28 cellular contexts compared by ENCODE assay signal in genomic region chr3:50325497-50326181, GRCh38. TPM values are rescaled to one million over a fixed set of nuclear protein-coding genes. Genes with fewer than 3 reads are reported as not detected.
DNase-seq lines count a peak whose midpoint lies in the region; ATAC-seq, FAIRE-seq and TF ChIP-seq lines count a peak whose summit lies in the region.
"Had no signal": no experiment of that assay in that cellular context is flagged by ENCODE, and none has a peak within 500 bp of the region (broad histone marks: within the 10 kb centered on the region; RNA-seq: fewer than 3 reads in every experiment).

No MANE protein-coding gene starts in this region.

- H3K23ac ChIP-seq in H9 (ENCODE audit: insufficient read length, low read depth, low read length), result no peak overlapping the region

- no peaks in the 10 kb centered on the region for H4K20me1 ChIP-seq in H9 (ENCODE audit: control insufficient read depth, insufficient read depth, insufficient read length)

- no peak for DNase-seq in activated naive CD4-positive, alpha-beta T cell treated with anti-CD3 and anti-CD28 coated beads, Interleukin-2, amount 10 ng/mL, durations not matched to agents 7 days and 5 days
- DNase-seq in activated naive CD4-positive, alpha-beta T cell treated with anti-CD3 and anti-CD28 coated beads, Interleukin-2, amount 50 U/mL, for 72 hours (ENCODE audit: low spot score in 2 of 2), result no peak
- DNase-seq in H9 (no peak), spleen (peak; percentile 64), vagina (ENCODE audit: extremely low spot score in 2 of 2) (no peak), DMS 273 treated with DMSO at 0.1 percent for 48 hours (lab: John Stamatoyannopoulos, UW) (no peak), RCC 7860 (ENCODE audit: low spot score) (no peak)
- DNase-seq: activated CD8-positive, alpha-beta memory T cell treated with anti-CD3 and anti-CD28 coated beads, Interleukin-2, amount 50 U/mL, for 48 hours; activated naive CD4-positive, alpha-beta T cell treated with anti-CD3 and anti-CD28 coated beads, Interleukin-2, amount 50 U/mL, for 16 hours; body of pancreas; cortex of kidney; DMS79 treated with DMSO at 0.1 percent for 48 hours; foreskin keratinocyte; MM.1S; NCI-H1694 treated with DMSO at 0.1 percent for 48 hours; NCI-H2227 treated with DMSO at 0.1 percent for 48 hours; NCI-H82; PC-3; stimulated activated CD4-positive, alpha-beta T cell treated with anti-CD3 and anti-CD28 coated beads, Interleukin-2, amount 100 ng/mL, for 48 hours; T-helper 9 cell had no signal

- H3K36me3 Mint-ChIP-seq in activated naive CD4-positive, alpha-beta T cell treated with anti-CD3 and anti-CD28 coated beads, Interleukin-2, amount 10 ng/mL, durations not matched to agents 7 days and 5 days, result peaks cover 17% of the 10 kb centered on the region
- H3K36me3 Mint-ChIP-seq in activated naive CD4-positive, alpha-beta T cell treated with anti-CD3 and anti-CD28 coated beads, Interleukin-2, amount 50 U/mL, for 72 hours, result peaks cover 3 to 4% of the 10 kb centered on the region in 2 donors
- peaks cover 19 to 39% (median 22%) of the 10 kb centered on the region in 3 experiments for H3K36me3 Mint-ChIP-seq in H9 (ENCODE audit: insufficient read depth in 1 of 3, low read depth in 3 of 3)
- peaks cover 47% of the 10 kb centered on the region for H3K36me3 Mint-ChIP-seq in dendritic cell treated with granulocyte-macrophage colony-stimulating factor and Interleukin-4, amounts not matched to agents 40 ng/mL and 50 ng/mL, for 4 days (ENCODE audit: low read depth)
- H3K36me3 Mint-ChIP-seq: natural killer cell treated with Interleukin-12 subunit alpha and Interleukin-12 subunit beta and Interleukin-15 and Interleukin-18, amount 100 ng/mL, for 72 hours had no signal

- no peak overlapping the region for H2BK15ac ChIP-seq in H9 (ENCODE audit: low read depth, low read length)

- H4K8ac ChIP-seq in H9 (replicated peaks; ENCODE audit: insufficient read length, low read depth, low read length), result no peak overlapping the region

- H3K4me1 Mint-ChIP-seq in activated naive CD4-positive, alpha-beta T cell treated with anti-CD3 and anti-CD28 coated beads, Interleukin-2, amount 10 ng/mL, durations not matched to agents 7 days and 5 days, result peaks cover 30% of the 10 kb centered on the region
- H3K4me1 Mint-ChIP-seq in H9, result peaks cover 15 to 31% of the 10 kb centered on the region in 2 experiments
- peaks cover 70% of the 10 kb centered on the region for H3K4me1 Mint-ChIP-seq in dendritic cell treated with granulocyte-macrophage colony-stimulating factor and Interleukin-4, amounts not matched to agents 40 ng/mL and 50 ng/mL, for 4 days (ENCODE audit: low read depth)

- peaks cover 6% of the 10 kb centered on the region for H3K79me1 ChIP-seq in H9 (ENCODE audit: insufficient read depth, low read depth, low read length, poor library complexity, severe bottlenecking)

- H3K18ac ChIP-seq in H9 (ENCODE audit: insufficient read length, low read depth, low read length), result no peak overlapping the region

- peaks cover 4% of the 10 kb centered on the region; the same call in 1 of the 2 replicates for H3K79me2 ChIP-seq in H9 (ENCODE audit: insufficient read depth, low read length)

- CTCF ChIA-PET in activated naive CD4-positive, alpha-beta T cell treated with anti-CD3 and anti-CD28 coated beads, Interleukin-2, amount 10 ng/mL, durations not matched to agents 7 days and 5 days (lab: Charles Lee), result interaction anchor here (1.4 to 3.5 kb wide), 4 partner anchors 11 to 51 kb away, joined by 3 to 15 read pairs (median 14); partner anchors contain the start of genes CYB561D2 and NPRL2

- H3K27ac Mint-ChIP-seq in activated naive CD4-positive, alpha-beta T cell treated with anti-CD3 and anti-CD28 coated beads, Interleukin-2, amount 10 ng/mL, durations not matched to agents 7 days and 5 days, result no peak overlapping the region
- no peak overlapping the region for H3K27ac Mint-ChIP-seq in activated naive CD4-positive, alpha-beta T cell treated with anti-CD3 and anti-CD28 coated beads, Interleukin-2, amount 50 U/mL, for 72 hours
- no peak overlapping the region for H3K27ac Mint-ChIP-seq in H9
- peak overlapping the region; percentile 97 for H3K27ac Mint-ChIP-seq in dendritic cell treated with granulocyte-macrophage colony-stimulating factor and Interleukin-4, amounts not matched to agents 40 ng/mL and 50 ng/mL, for 4 days

- H3K4me1 ChIP-seq in H9 (ENCODE audit: insufficient read depth, low read length), result peaks cover 6% of the 10 kb centered on the region; the same call in 1 of the 2 replicates
- peaks cover 37 to 93% (median 74%) of the 10 kb centered on the region in 6 donors for H3K4me1 ChIP-seq in spleen
- peaks cover 36% of the 10 kb centered on the region for H3K4me1 ChIP-seq in vagina
- H3K4me1 ChIP-seq: foreskin keratinocyte had no signal

- H4K91ac ChIP-seq in H9 (ENCODE audit: insufficient read length, low read depth, low read length), result no peak overlapping the region

- TF ChIP-seq POLR2A in spleen (IDR thresholded peaks at IDR 0.05), result no peak
- no peak for TF ChIP-seq POLR2A in vagina (IDR thresholded peaks at IDR 0.05)

- no peak for FAIRE-seq in RCC 7860 (lab: Jason Lieb, UNC)

- peak overlapping the region; percentile 93 for H3K4me3 Mint-ChIP-seq in activated naive CD4-positive, alpha-beta T cell treated with anti-CD3 and anti-CD28 coated beads, Interleukin-2, amount 10 ng/mL, durations not matched to agents 7 days and 5 days
- H3K4me3 Mint-ChIP-seq in H9, result peak overlapping the region; percentile 88 to 96; a peak in 2 of 5 replicates
- H3K4me3 Mint-ChIP-seq in dendritic cell treated with granulocyte-macrophage colony-stimulating factor and Interleukin-4, amounts not matched to agents 40 ng/mL and 50 ng/mL, for 4 days, result no peak overlapping the region
- H3K4me3 Mint-ChIP-seq: natural killer cell treated with Interleukin-12 subunit alpha and Interleukin-12 subunit beta and Interleukin-15 and Interleukin-18, amount 100 ng/mL, for 72 hours had no signal

- no peak for TF ChIP-seq CTCF in H9 (conservative IDR thresholded peaks at IDR 0.05)
- TF ChIP-seq CTCF in spleen (IDR thresholded peaks at IDR 0.05 in 8 of 11, conservative IDR thresholded peaks at IDR 0.05 in 3 of 11), result no peak
- no peak for TF ChIP-seq CTCF in vagina (IDR thresholded peaks at IDR 0.05)

- H3K27ac ChIP-seq in H9 (ENCODE audit: insufficient read length, low read depth, low read length), result no peak overlapping the region
- H3K27ac ChIP-seq in spleen, result peak overlapping the region in 7 of 8 donors; percentile 22 to 96 (median 93)
- no peak overlapping the region for H3K27ac ChIP-seq in vagina
- H3K27ac ChIP-seq: foreskin keratinocyte, SJSA1 had no signal

- no peak overlapping the region for H2BK20ac ChIP-seq in H9 (ENCODE audit: low read depth, low read length, poor library complexity, severe bottlenecking)

- no peak overlapping the region for H2AFZ ChIP-seq in H9 (ENCODE audit: low read length)

- H3K9me3 ChIP-seq in H9 (ENCODE audit: control insufficient read depth, low read depth, low read length) (no peaks in the 10 kb centered on the region), spleen (no peaks in the 10 kb centered on the region), vagina (no peaks in the 10 kb centered on the region)
- H3K9me3 ChIP-seq: body of pancreas, SJSA1 had no signal

- no peak overlapping the region for H2BK5ac ChIP-seq in H9 (ENCODE audit: insufficient read length, low read length)

- H3K27me3 ChIP-seq in H9 (ENCODE audit: insufficient read depth, low read length), result no peaks in the 10 kb centered on the region
- H3K27me3 ChIP-seq in spleen (replicated peaks in 1 of 7), result no peaks in the 10 kb centered on the region
- H3K27me3 ChIP-seq in vagina, result no peaks in the 10 kb centered on the region
- H3K27me3 ChIP-seq: body of pancreas, foreskin keratinocyte, SJSA1 had no signal

- WGBS in H9 (ENCODE audit: extremely low coverage, insufficient read length, low lambda C conversion rate), result no CpG with 5 or more reads among the region's 11 CpGs
- 78 to 89% (median 82%) methylated on average over 11 of the region's 11 CpGs for WGBS in spleen, 5 donors

- H3K56ac ChIP-seq in H9 (ENCODE audit: insufficient read length, low read depth, low read length), result no peak overlapping the region

- H3K27me3 Mint-ChIP-seq in activated naive CD4-positive, alpha-beta T cell treated with anti-CD3 and anti-CD28 coated beads, Interleukin-2, amount 10 ng/mL, durations not matched to agents 7 days and 5 days, result no peaks in the 10 kb centered on the region
- H3K27me3 Mint-ChIP-seq in H9 (ENCODE audit: low read depth), result no peaks in the 10 kb centered on the region; the same call in 1 of the 2 replicates
- H3K27me3 Mint-ChIP-seq in dendritic cell treated with granulocyte-macrophage colony-stimulating factor and Interleukin-4, amounts not matched to agents 40 ng/mL and 50 ng/mL, for 4 days, result no peaks in the 10 kb centered on the region
- H3K27me3 Mint-ChIP-seq: natural killer cell treated with Interleukin-12 subunit alpha and Interleukin-12 subunit beta and Interleukin-15 and Interleukin-18, amount 100 ng/mL, for 72 hours; progenitor cell of endocrine pancreas had no signal

- no peak overlapping the region for H3K4ac ChIP-seq in H9 (ENCODE audit: low read depth, low read length)

- H3K9me3 Mint-ChIP-seq in activated naive CD4-positive, alpha-beta T cell treated with anti-CD3 and anti-CD28 coated beads, Interleukin-2, amount 10 ng/mL, durations not matched to agents 7 days and 5 days, result no peaks in the 10 kb centered on the region
- H3K9me3 Mint-ChIP-seq in activated naive CD4-positive, alpha-beta T cell treated with anti-CD3 and anti-CD28 coated beads, Interleukin-2, amount 50 U/mL, for 72 hours, result no peaks in the 10 kb centered on the region
- no peaks in the 10 kb centered on the region for H3K9me3 Mint-ChIP-seq in H9
- H3K9me3 Mint-ChIP-seq in dendritic cell treated with granulocyte-macrophage colony-stimulating factor and Interleukin-4, amounts not matched to agents 40 ng/mL and 50 ng/mL, for 4 days, result no peaks in the 10 kb centered on the region
- H3K9me3 Mint-ChIP-seq: natural killer cell treated with Interleukin-12 subunit alpha and Interleukin-12 subunit beta and Interleukin-15 and Interleukin-18, amount 100 ng/mL, for 72 hours had no signal

- H2BK12ac ChIP-seq in H9 (ENCODE audit: insufficient read length, low read depth, low read length), result no peak overlapping the region

- H4K5ac ChIP-seq in H9 (ENCODE audit: insufficient read length, low read depth, low read length), result no peak overlapping the region

- H2BK120ac ChIP-seq in H9 (ENCODE audit: low read depth, low read length, poor library complexity, severe bottlenecking), result no peak overlapping the region

- peaks cover 23% of the 10 kb centered on the region for H3K23me2 ChIP-seq in H9 (ENCODE audit: insufficient read length, low read depth, low read length, poor library complexity, severe bottlenecking)

- H3K4me3 ChIP-seq in spleen (no peak overlapping the region), vagina (no peak overlapping the region)
- H3K4me3 ChIP-seq: body of pancreas, SJSA1, skin epidermis had no signal

- H3K36me3 ChIP-seq in spleen, result peaks cover 0 to 48% (median 28%) of the 10 kb centered on the region in 6 donors
- peaks cover 0 to 23% of the 10 kb centered on the region in 2 donors for H3K36me3 ChIP-seq in vagina

- no peak overlapping the region for H3K14ac ChIP-seq in H9 (ENCODE audit: insufficient read depth, low read length)

- H3K9ac ChIP-seq in H9 (ENCODE audit: extremely low read depth, insufficient read length, low read length), result no peak overlapping the region

- H3T11ph ChIP-seq in H9 (ENCODE audit: low read length), result no peak overlapping the region

- no peak overlapping the region for H3K4me2 ChIP-seq in H9 (ENCODE audit: insufficient read depth, insufficient read length, low read length)

- H2AK5ac ChIP-seq in H9 (ENCODE audit: insufficient read length, low read length), result no peak overlapping the region

- intact Hi-C loops in dendritic cell treated with granulocyte-macrophage colony-stimulating factor and Interleukin-4, amounts not matched to agents 40 ng/mL and 50 ng/mL, for 4 days (cut with micrococcal nuclease), result no loop called here
- intact Hi-C loops in spleen (cut with DNase I; ENCODE audit: low total_unique reads) (loop anchor here (10.0 kb wide), 1 partner anchor 91 kb away; the partner anchor contains the start of gene GNAI2), vagina (cut with DNase I) (no loop called here)

- no peak for ATAC-seq in activated naive CD4-positive, alpha-beta T cell treated with anti-CD3 and anti-CD28 coated beads, Interleukin-2, amount 50 U/mL, for 72 hours
- ATAC-seq: activated CD4-positive, CD25-positive, alpha-beta regulatory T cell treated with anti-CD3 and anti-CD28 coated beads, Interleukin-2, amount 50 U/mL, for 24 hours; body of pancreas; foreskin keratinocyte; HCT116; natural killer cell treated with Interleukin-12 subunit alpha and Interleukin-12 subunit beta and Interleukin-15 and Interleukin-18, amount 100 ng/mL, for 72 hours; PC-3 had no signal

RNA-seq across cellular contexts. Expression of gene TUSC2, which starts 2.4 kb away (rescaled TPM):
- total RNA-seq in activated naive CD4-positive, alpha-beta T cell treated with anti-CD3 and anti-CD28 coated beads, Interleukin-2, amount 50 U/mL, for 72 hours, result 10 to 100 TPM; 10.7 to 20.1 TPM
- total RNA-seq in H9 (2021), result 33.5 and 35.5 TPM in 2 replicates
- total RNA-seq in spleen, result 10 to 100 TPM; 19.4 to 33.6 (median 24.4) TPM
- polyA plus RNA-seq in spleen, result 10 to 100 TPM; 20.6 to 36.5 (median 34.4) TPM
- total RNA-seq in vagina, result 11.8 TPM

RNA-seq across cellular contexts. Expression of gene HYAL2, which starts 3.1 kb away (rescaled TPM):
- 1 to 10 TPM; 4.2 to 6.1 TPM for total RNA-seq in activated naive CD4-positive, alpha-beta T cell treated with anti-CD3 and anti-CD28 coated beads, Interleukin-2, amount 50 U/mL, for 72 hours
- total RNA-seq in H9 (2021) (51.9 and 57.6 TPM in 2 replicates), spleen (100 to 1,000 TPM; 192 to 746 (median 523) TPM), vagina (173 TPM)
- polyA plus RNA-seq in spleen, result 100 to 1,000 TPM; 108 to 155 (median 123) TPM

RNA-seq across cellular contexts. Expression of gene RASSF1, which starts 15.0 kb away (rescaled TPM):
- 10 to 100 TPM; 68.3 to 83.1 TPM for total RNA-seq in activated naive CD4-positive, alpha-beta T cell treated with anti-CD3 and anti-CD28 coated beads, Interleukin-2, amount 50 U/mL, for 72 hours
- 15.1 and 15.8 TPM in 2 replicates for total RNA-seq in H9 (2021)
- 100 to 1,000 TPM in 1 of 7 donors, 10 to 100 TPM in 6; 48.3 to 113 (median 63.3) TPM for total RNA-seq in spleen
- 10 to 100 TPM; 59.3 to 83.7 (median 81.4) TPM for polyA plus RNA-seq in spleen
- total RNA-seq in vagina, result 69.0 TPM

RNA-seq across cellular contexts. Expression of gene ZMYND10, which starts 19.9 kb away (rescaled TPM):
- 1 to 10 TPM; 1.9 to 4.1 TPM for total RNA-seq in activated naive CD4-positive, alpha-beta T cell treated with anti-CD3 and anti-CD28 coated beads, Interleukin-2, amount 50 U/mL, for 72 hours
- total RNA-seq in H9 (2021) (0.61 and 1.4 TPM in 2 replicates), spleen (1 to 10 TPM in 3 of 7 donors, under 1 TPM in 3, not detected in 1; 0.60 to 2.2 (median 1.1) TPM), vagina (0.74 TPM)
- polyA plus RNA-seq in spleen, result 1 to 10 TPM in 2 of 3 donors, under 1 TPM in 1; 0.56 to 2.1 (median 1.6) TPM

RNA-seq across cellular contexts. Expression of gene HYAL1, which starts 22.3 kb away (rescaled TPM):
- total RNA-seq in activated naive CD4-positive, alpha-beta T cell treated with anti-CD3 and anti-CD28 coated beads, Interleukin-2, amount 50 U/mL, for 72 hours, result under 1 TPM in 1 of 2 donors, not detected in 1; 0.39 TPM
- total RNA-seq in H9 (2021) (2.0 and 2.2 TPM in 2 replicates), spleen (100 to 1,000 TPM in 5 of 7 donors, 10 to 100 TPM in 2; 46.8 to 172 (median 122) TPM), vagina (17.7 TPM)
- polyA plus RNA-seq in spleen, result 10 to 100 TPM; 18.2 to 49.4 (median 46.6) TPM
- total RNA-seq: kidney epithelial cell had no signal

Comparison
In these comparisons a context has a peak if more than half of its experiments do, and no peak if none do; other contexts are left out.
1. H3K27ac ChIP-seq: peak in spleen (7 of 8); none in H9 (single experiment) and vagina (single experiment).